8 cellular contexts compared by ENCODE assay signal in the genomic region with DNA sequence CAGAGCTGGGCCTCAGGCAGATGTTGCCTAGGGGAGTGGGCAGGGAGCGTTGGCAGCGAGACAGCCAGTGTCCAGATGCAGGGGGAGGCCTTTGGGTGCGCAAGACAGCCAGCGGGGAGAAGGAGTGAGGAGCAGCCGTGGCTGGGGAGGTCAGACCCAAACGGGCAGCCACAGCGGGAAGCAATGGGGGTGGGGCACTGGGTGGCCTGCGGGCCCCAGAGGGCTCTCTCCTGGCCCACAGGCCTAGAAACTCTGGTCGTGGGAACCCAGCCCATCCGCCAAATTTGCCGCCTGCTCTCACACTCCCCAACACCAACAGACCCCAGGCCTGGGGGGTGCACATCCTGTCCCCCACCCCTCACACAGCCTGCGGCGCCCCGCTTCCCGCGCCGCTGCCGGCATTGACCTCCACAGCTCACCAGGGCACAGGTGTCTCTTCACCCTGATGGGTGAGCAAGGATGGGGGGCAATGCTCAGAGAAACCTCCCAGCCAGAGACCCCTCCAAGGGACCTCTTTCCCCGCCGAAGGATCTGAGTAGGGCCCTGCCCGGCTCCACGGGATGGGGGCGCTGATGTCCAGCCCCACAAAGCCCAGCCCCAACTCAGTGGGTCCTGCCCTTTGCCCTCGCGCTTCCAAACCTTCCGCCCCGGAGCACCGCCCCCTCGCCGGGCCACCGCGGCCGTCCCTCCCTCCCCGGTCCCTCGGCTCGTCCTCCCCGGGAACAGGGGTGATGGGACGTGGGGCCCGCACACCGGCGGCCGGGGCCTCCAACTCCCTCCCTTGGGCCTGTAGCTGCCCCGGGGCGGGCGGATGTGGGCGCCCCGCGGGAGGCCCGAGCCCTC. TPM values are rescaled to one million over a fixed set of nuclear protein-coding genes. Genes with fewer than 3 reads are reported as not detected.
DNase-seq lines count a peak whose midpoint lies in the region; ATAC-seq and TF ChIP-seq lines count a peak whose summit lies in the region.

No MANE protein-coding gene starts in this region.

- H3K4me1 ChIP-seq in right lobe of liver, result peaks cover 0 to 3% (median 0%) of the 10 kb centered on the region in 4 donors

- peak overlapping the region; percentile 72 to 85 (median 76) for H3K27ac ChIP-seq in right lobe of liver

- intact Hi-C loops in right lobe of liver (cut with DNase I), result no loop called here

- ATAC-seq in HG03175 (IDR thresholded peaks at IDR 0.05; ENCODE audit: unreplicated experiment), result peak; percentile 33
- peak; percentile 47 to 63 (median 56) for ATAC-seq in right lobe of liver

- TF ChIP-seq CTCF in choroid plexus epithelial cell (conservative IDR thresholded peaks at IDR 0.05; ENCODE audit: low read depth, low read length) (peak; percentile 45), right lobe of liver (IDR thresholded peaks at IDR 0.05) (peak in 2 of 4 donors; percentile 6 to 23)

- TF ChIP-seq POLR2A in right lobe of liver (IDR thresholded peaks at IDR 0.05), result peak; percentile 46

- H3K4me3 ChIP-seq in choroid plexus epithelial cell (ENCODE audit: low read depth, low read length), result peak overlapping the region; percentile 76
- peak overlapping the region; percentile 49 to 63 (median 59) for H3K4me3 ChIP-seq in right lobe of liver

- H3K9me3 ChIP-seq in right lobe of liver, result no peaks in the 10 kb centered on the region

- H3K27me3 ChIP-seq in right lobe of liver, result no peaks in the 10 kb centered on the region

- H3K36me3 ChIP-seq in right lobe of liver, result no peaks in the 10 kb centered on the region

- DNase-seq in NCI-H82 (lab: John Stamatoyannopoulos, UW) (peak; percentile 31), NCI-H82 treated with DMSO at 0.1 percent for 48 hours (lab: John Stamatoyannopoulos, UW; ENCODE audit: unreplicated experiment) (no peak), T-helper 2 cell (peak in 4 of 5 experiments; percentile 17 to 67 (median 43)), choroid plexus epithelial cell (ENCODE audit: low read depth) (no peak), right lobe of liver (peak; percentile 70 to 78 (median 76)), cortex of kidney (lab: John Stamatoyannopoulos, UW) (no peak)
- peak in 5 of 6 experiments; percentile 15 to 49 (median 38) for DNase-seq in stimulated activated naive CD4-positive, alpha-beta T cell (lab: John Stamatoyannopoulos, UW)

- whole genome bisulfite sequencing in right lobe of liver (ENCODE audit: insufficient coverage, low coverage, low lambda C conversion rate, missing lambda C conversion rate), result no CpG with 5 or more reads among the region's 49 CpGs

RNA-seq across cellular contexts. Expression of gene HDAC7, which starts 0.8 kb away (rescaled TPM):
- total RNA-seq in right lobe of liver, result 10 to 100 TPM in 2 of 6 experiments, 1 to 10 TPM in 4; 6.6 to 18.8 (median 8.4) TPM

RNA-seq across cellular contexts. Expression of gene SLC48A1, which starts 45.9 kb away (rescaled TPM):
- 10 to 100 TPM; 12.4 to 20.4 (median 18.0) TPM for total RNA-seq in right lobe of liver

Comparison
In these comparisons a context has a peak if more than half of its experiments do, and no peak if none do; other contexts are left out.
1. DNase-seq: peak in NCI-H82 (single experiment), T-helper 2 cell (4 of 5), right lobe of liver (3 of 3) and stimulated activated naive CD4-positive, alpha-beta T cell (5 of 6); none in NCI-H82 treated with DMSO at 0.1 percent for 48 hours (single experiment), choroid plexus epithelial cell (single experiment) and cortex of kidney (single experiment).